13 cellular contexts compared by ENCODE assay signal in genomic region chr5:167934561-167934971, GRCh38.
A peak's percentile ranks its signal among the peaks of the same experiment; 100 is the strongest.
DNase-seq lines count a peak whose midpoint lies in the region; ATAC-seq and FAIRE-seq lines count a peak whose summit lies in the region.
"Had no signal": no experiment of that assay in that cellular context is flagged by ENCODE, and none has a peak within 500 bp of the region (broad histone marks: within the 10 kb centered on the region; RNA-seq: fewer than 3 reads in every experiment).

No MANE protein-coding gene starts in this region.

- H2BK15ac ChIP-seq in neuronal stem cell (ENCODE audit: low read length) = no peak overlapping the region

- H3K4me1 ChIP-seq in neuronal stem cell (ENCODE audit: control insufficient read depth in 2 of 2, insufficient read depth in 1 of 2, low read depth in 1 of 2, low read length in 2 of 2) = no peaks in the 10 kb centered on the region

- no peak overlapping the region for H2BK5ac ChIP-seq in neuronal stem cell (ENCODE audit: low read length)

- no peaks in the 10 kb centered on the region for H3K36me3 ChIP-seq in neuronal stem cell (replicated peaks in 1 of 2; ENCODE audit: control insufficient read depth in 2 of 2, insufficient read depth in 2 of 2, low read length in 2 of 2)

- peaks cover 0 to 4% of the 10 kb centered on the region in 2 donors for H3K9me3 ChIP-seq in neuronal stem cell (replicated peaks in 1 of 2; ENCODE audit: control insufficient read depth in 2 of 2, insufficient read depth in 1 of 2, low read depth in 1 of 2, low read length in 2 of 2)

- no CpG with 5 or more reads among the region's 15 CpGs for WGBS in neuronal stem cell (ENCODE audit: extremely low coverage in 2 of 2, insufficient read length in 2 of 2, insufficient replicate concordance in 1 of 2), 2 donors

- H3K27ac ChIP-seq in neuronal stem cell (replicated peaks; ENCODE audit: low read length) = no peak overlapping the region

- no peaks in the 10 kb centered on the region for H3K79me1 ChIP-seq in neuronal stem cell (ENCODE audit: low read depth, low read length)

- ATAC-seq in HG03354 (IDR thresholded peaks at IDR 0.05; ENCODE audit: poor library complexity, severe bottlenecking, unreplicated experiment) = no peak
- ATAC-seq: activated T-helper 17 cell treated with anti-CD3 and anti-CD28 coated beads, Interleukin-2, amount 50 U/mL, for 72 hours; naive thymus-derived CD4-positive, alpha-beta T cell had no signal

- no peak overlapping the region for H3K4ac ChIP-seq in neuronal stem cell (ENCODE audit: low read length)

- H3K14ac ChIP-seq in neuronal stem cell (ENCODE audit: low read length) = no peak overlapping the region

- no peak overlapping the region for H2BK120ac ChIP-seq in neuronal stem cell (ENCODE audit: low read depth, low read length)

- no peak overlapping the region for H3K4me2 ChIP-seq in neuronal stem cell (ENCODE audit: insufficient read depth, low read length, poor library complexity, severe bottlenecking)

- DNase-seq in A172 (ENCODE audit: low spot score) (peak; percentile 73), RCC 7860 (ENCODE audit: low spot score) (peak; percentile 82), fibroblast of the conjunctiva (ENCODE audit: low read depth) (peak; percentile 41), neuronal stem cell (ENCODE audit: low spot score) (no peak), hepatic stellate cell (ENCODE audit: low spot score) (no peak), NCI-H2171 (lab: John Stamatoyannopoulos, UW) (no peak), middle frontal gyrus (ENCODE audit: extremely low spot score, low spot score) (no peak)
- DNase-seq: DMS 273 treated with DMSO at 0.1 percent for 48 hours; MV-4-11; naive thymus-derived CD4-positive, alpha-beta T cell; NCI-H446 had no signal

- H3K18ac ChIP-seq in neuronal stem cell (ENCODE audit: low read length) = peak overlapping the region; percentile 22

- H4K8ac ChIP-seq in neuronal stem cell (ENCODE audit: low read depth, low read length) = no peak overlapping the region

- H3K9ac ChIP-seq in neuronal stem cell (ENCODE audit: low read depth, low read length, poor library complexity) = no peak overlapping the region

- no peak overlapping the region for H3K23ac ChIP-seq in neuronal stem cell (ENCODE audit: low read depth, low read length, poor library complexity)

- no peak overlapping the region for H2BK12ac ChIP-seq in neuronal stem cell (ENCODE audit: low read length)

- H3K27me3 ChIP-seq in neuronal stem cell (ENCODE audit: control insufficient read depth in 3 of 3, insufficient read depth in 3 of 3, low read depth in 1 of 3, low read length in 3 of 3) = no peaks in the 10 kb centered on the region

- FAIRE-seq in RCC 7860 (lab: Jason Lieb, UNC) = peak; percentile 65

- H2AK5ac ChIP-seq in neuronal stem cell (ENCODE audit: low read depth, low read length) = no peak overlapping the region

- H4K91ac ChIP-seq in neuronal stem cell (ENCODE audit: low read depth, low read length, poor library complexity) = no peak overlapping the region

- no peak overlapping the region for H2AFZ ChIP-seq in neuronal stem cell (ENCODE audit: low read length)

- no peak overlapping the region for H3K4me3 ChIP-seq in neuronal stem cell (ENCODE audit: low read length in 2 of 2)

Comparison
In these comparisons a context has a peak if more than half of its experiments do, and no peak if none do; other contexts are left out.
1. DNase-seq: peak in A172 (single experiment), RCC 7860 (single experiment) and fibroblast of the conjunctiva (single experiment); none in neuronal stem cell (single experiment), hepatic stellate cell (single experiment), NCI-H2171 (single experiment) and middle frontal gyrus (single experiment).